ENCODE assay signal across 28 cellular contexts in genomic region chr4:9735515-9735914, GRCh38. TPM values are rescaled to one million over a fixed set of nuclear protein-coding genes. Genes with fewer than 3 reads are reported as not detected.
"Had no signal": no experiment of that assay in that cellular context is flagged by ENCODE, and none has a peak within 500 bp of the region (broad histone marks: within the 10 kb centered on the region; RNA-seq: fewer than 3 reads in every experiment).

No MANE protein-coding gene starts in this region.

- H3K4me1 Mint-ChIP-seq: activated naive CD4-positive, alpha-beta T cell treated with anti-CD3 and anti-CD28 coated beads, Interleukin-2, amount 50 U/mL, for 24 hours had no signal

- H3K27ac Mint-ChIP-seq: activated CD8-positive, alpha-beta T cell treated with anti-CD3 and anti-CD28 coated beads, Interleukin-2, amount 10 ng/mL, durations not matched to agents 7 days and 5 days; activated naive CD4-positive, alpha-beta T cell treated with anti-CD3 and anti-CD28 coated beads, Interleukin-2, amount 50 U/mL, for 24 hours; activated T-cell treated with anti-CD3 and anti-CD28 coated beads, Interleukin-2, amount 50 U/mL, for 24 hours; activated T-helper 1 cell treated with anti-CD3 and anti-CD28 coated beads, Interleukin-12 subunit alpha, Interleukin-12 subunit beta, Interleukin-2, Interleukin-4 antibody, amounts not matched to agents 30 ng/mL and 10 ng/mL and 1 ng/mL, durations not matched to agents 14 hours and 24 hours and 36 hours had no signal

- H3K9ac ChIP-seq: SK-N-SH had no signal

- H3K27ac ChIP-seq: breast epithelium, SJCRH30 had no signal

- H3K4me3 Mint-ChIP-seq: activated CD8-positive, alpha-beta T cell treated with anti-CD3 and anti-CD28 coated beads, Interleukin-2, amount 10 ng/mL, durations not matched to agents 7 days and 5 days; activated naive CD4-positive, alpha-beta T cell treated with anti-CD3 and anti-CD28 coated beads, Interleukin-2, amount 50 U/mL, for 24 hours; activated T-cell treated with anti-CD3 and anti-CD28 coated beads, Interleukin-2, amount 50 U/mL, for 24 hours; activated T-helper 1 cell treated with anti-CD3 and anti-CD28 coated beads, Interleukin-12 subunit alpha, Interleukin-12 subunit beta, Interleukin-2, Interleukin-4 antibody, amounts not matched to agents 30 ng/mL and 10 ng/mL and 1 ng/mL, durations not matched to agents 14 hours and 24 hours and 36 hours had no signal

- DNase-seq: activated CD4-positive, alpha-beta T cell treated with anti-CD3 and anti-CD28 coated beads for 48 hours; activated CD4-positive, alpha-beta T cell treated with anti-CD3 and anti-CD28 coated beads, Interleukin-2, amount 50 U/mL, for 4 hours; activated CD4-positive, CD25-positive, alpha-beta regulatory T cell treated with anti-CD3 and anti-CD28 coated beads, Interleukin-2, amount 50 U/mL, for 72 hours; activated CD8-positive, alpha-beta T cell treated with anti-CD3 and anti-CD28 coated beads, Interleukin-2, amount 10 ng/mL, durations not matched to agents 7 days and 5 days; activated effector memory CD4-positive, alpha-beta T cell treated with Interleukin-2 at 50 U/mL for 16 hours; activated naive CD4-positive, alpha-beta T cell; activated T-cell treated with anti-CD3 and anti-CD28 coated beads, Interleukin-2, amount 50 U/mL, for 24 hours; aorta; caudate nucleus; Karpas-422; MM.1S; NCI-H1105 treated with DMSO at 0.1 percent for 48 hours; NCI-H1436 treated with DMSO at 0.1 percent for 48 hours; NCI-H187; NCI-H2081; NCI-H446; NCI-H748 treated with DMSO at 0.1 percent for 48 hours; OCI-M1; Right ventricle myocardium superior; RPMI8226; SJCRH30; SK-N-SH; T-helper 1 cell had no signal

- H3K9me2 ChIP-seq: SK-N-SH had no signal

- ATAC-seq: activated CD8-positive, alpha-beta T cell treated with anti-CD3 and anti-CD28 coated beads, Interleukin-2, amount 10 ng/mL, durations not matched to agents 7 days and 5 days; Panc1 had no signal

- H3K27me3 ChIP-seq: breast epithelium, SJCRH30 had no signal

- H3K36me3 Mint-ChIP-seq: activated naive CD4-positive, alpha-beta T cell treated with anti-CD3 and anti-CD28 coated beads, Interleukin-2, amount 50 U/mL, for 24 hours had no signal

- H3K4me3 ChIP-seq: breast epithelium, SJCRH30 had no signal

- H3K4me1 ChIP-seq: breast epithelium, SJCRH30 had no signal

- H3K9me3 Mint-ChIP-seq: activated naive CD4-positive, alpha-beta T cell treated with anti-CD3 and anti-CD28 coated beads, Interleukin-2, amount 50 U/mL, for 24 hours; activated T-cell treated with anti-CD3 and anti-CD28 coated beads, Interleukin-2, amount 50 U/mL, for 24 hours; activated T-helper 1 cell treated with anti-CD3 and anti-CD28 coated beads, Interleukin-12 subunit alpha, Interleukin-12 subunit beta, Interleukin-2, Interleukin-4 antibody, amounts not matched to agents 30 ng/mL and 10 ng/mL and 1 ng/mL, durations not matched to agents 14 hours and 24 hours and 36 hours had no signal

- H3K4me2 ChIP-seq: SK-N-SH had no signal

- H3K9me3 ChIP-seq: breast epithelium, SJCRH30, SK-N-SH had no signal

- H3K36me3 ChIP-seq: breast epithelium, SJCRH30 had no signal

RNA-seq across cellular contexts. Expression of gene DRD5, which starts 45.9 kb away (rescaled TPM):
- total RNA-seq: activated CD8-positive, alpha-beta T cell treated with anti-CD3 and anti-CD28 coated beads, Interleukin-2, amount 10 ng/mL, durations not matched to agents 7 days and 5 days; activated T-helper 1 cell treated with anti-CD3 and anti-CD28 coated beads, Interleukin-12 subunit alpha, Interleukin-12 subunit beta, Interleukin-2, Interleukin-4 antibody, amounts not matched to agents 30 ng/mL and 10 ng/mL and 1 ng/mL, durations not matched to agents 14 hours and 24 hours and 36 hours; aorta; breast epithelium; Right ventricle myocardium superior; SJCRH30; T-helper 2 cell treated with Interferon-gamma antibody and Interleukin-4, amounts not matched to agents 100 ng/mL and 5 ng/mL, for 36 hours had no signal
- polyA plus RNA-seq: aorta, SK-N-SH had no signal
